ENCODE assay signal across 21 cellular contexts in genomic region chr6:28888097-28888496, GRCh38. TPM values are rescaled to one million over a fixed set of nuclear protein-coding genes. Genes with fewer than 3 reads are reported as not detected.
DNase-seq lines count a peak whose midpoint lies in the region; ATAC-seq, FAIRE-seq and TF ChIP-seq lines count a peak whose summit lies in the region.
"Had no signal": no experiment of that assay in that cellular context is flagged by ENCODE, and none has a peak within 500 bp of the region (broad histone marks: within the 10 kb centered on the region; RNA-seq: fewer than 3 reads in every experiment).

No MANE protein-coding gene starts in this region.

- no peak overlapping the region for H2AFZ ChIP-seq in HepG2 (ENCODE audit: low read length)
- peak overlapping the region; percentile 65; the same call in 1 of the 2 replicates for H2AFZ ChIP-seq in K562 (ENCODE audit: low read depth, low read length)

- TF ChIP-seq CTCF in HepG2 (CRISPR knock-in tag; IDR thresholded peaks at IDR 0.05) (no peak), right lobe of liver (IDR thresholded peaks at IDR 0.05) (no peak), K562 (IDR thresholded peaks at IDR 0.05 in 2 of 3, conservative IDR thresholded peaks at IDR 0.05 in 1 of 3; ENCODE audit: insufficient read depth in 2 of 3, low read depth in 1 of 3, low read length in 3 of 3) (no peak), sigmoid colon (IDR thresholded peaks at IDR 0.05) (no peak), Peyer's patch (IDR thresholded peaks at IDR 0.05) (no peak)

- TF ChIP-seq POLR2A in HepG2 (IDR thresholded peaks at IDR 0.05; ENCODE audit: insufficient read depth in 1 of 2, low read depth in 2 of 2, low read length in 2 of 2) (no peak), right lobe of liver (IDR thresholded peaks at IDR 0.05) (no peak), K562 (conservative IDR thresholded peaks at IDR 0.05) (no peak), sigmoid colon (IDR thresholded peaks at IDR 0.05) (no peak), Peyer's patch (IDR thresholded peaks at IDR 0.05) (no peak)

- intact Hi-C loops in HepG2 (cut with micrococcal nuclease; ENCODE audit: unreplicated experiment) (no loop called here), right lobe of liver (cut with DNase I) (no loop called here), K562 (cut with micrococcal nuclease) (no loop called here), sigmoid colon (cut with DNase I) (no loop called here)

- 54% methylated on average over 4 of the region's 4 CpGs for WGBS in HepG2 (ENCODE audit: low lambda C conversion rate)
- 88% methylated on average over 4 of the region's 4 CpGs for WGBS in right lobe of liver (ENCODE audit: insufficient coverage, low coverage, low lambda C conversion rate, missing lambda C conversion rate)
- 89% methylated on average over 4 of the region's 4 CpGs for WGBS in K562 (ENCODE audit: insufficient coverage, low coverage, missing lambda C conversion rate)
- WGBS in sigmoid colon, 2 donors: 96 to 98% methylated on average over 4 of the region's 4 CpGs

- H3K4me2 ChIP-seq in HepG2 (ENCODE audit: low read depth, low read length): no peak overlapping the region
- H3K4me2 ChIP-seq in K562 (ENCODE audit: insufficient read depth, low read length): no peak overlapping the region
- H3K4me2 ChIP-seq: A549; BLaER1 treated with 17β-estradiol and CSF1 and Interleukin-3, amounts not matched to agents 10 nM and 100 nM had no signal

- TF ChIP-seq RAD21 in HepG2 (CRISPR knock-in tag; IDR thresholded peaks at IDR 0.05): no peak
- TF ChIP-seq RAD21 in K562 (CRISPR knock-in tag; conservative IDR thresholded peaks at IDR 0.05 in 1 of 2, IDR thresholded peaks at IDR 0.05 in 1 of 2): no peak

- in situ Hi-C loops in HepG2 (cut with HindIII; ENCODE audit: extremely low pct_ligation_motif_present, low pct_unique_long_range_greater_than_20kb) (no loop called here), K562 (cut with MboI) (no loop called here)

- CTCF ChIA-PET in HepG2 (lab: Yijun Ruan, JAX; ENCODE audit: low intra/inter-chr PET ratio, low total read pairs): no interaction called here
- CTCF ChIA-PET in K562 (lab: Yijun Ruan, JAX; ENCODE audit: low intra/inter-chr PET ratio): no interaction called here

- H3K9me3 ChIP-seq in HepG2 (ENCODE audit: low read length) (no peaks in the 10 kb centered on the region), right lobe of liver (no peaks in the 10 kb centered on the region), K562 (replicated peaks; ENCODE audit: control insufficient read depth, insufficient read depth, low read depth, low read length) (peaks cover 16% of the 10 kb centered on the region), sigmoid colon (no peaks in the 10 kb centered on the region), Peyer's patch (no peaks in the 10 kb centered on the region)

- H3K4me3 ChIP-seq in HepG2 (replicated peaks in 1 of 3; ENCODE audit: insufficient read depth in 1 of 3, low read depth in 2 of 3, low read length in 3 of 3) (no peak overlapping the region), right lobe of liver (no peak overlapping the region), K562 (no peak overlapping the region), sigmoid colon (no peak overlapping the region), Peyer's patch (no peak overlapping the region)
- H3K4me3 ChIP-seq: A549; BLaER1 treated with 17β-estradiol and CSF1 and Interleukin-3, amounts not matched to agents 10 nM and 100 nM; GM12878 had no signal

- H3K4me1 ChIP-seq in HepG2 (ENCODE audit: insufficient read depth, low read length): peaks cover 20% of the 10 kb centered on the region
- H3K4me1 ChIP-seq in right lobe of liver: no peaks in the 10 kb centered on the region
- H3K4me1 ChIP-seq in K562 (replicated peaks in 1 of 2; ENCODE audit: control insufficient read depth in 2 of 2, insufficient read depth in 2 of 2, low read length in 2 of 2): peaks cover 5 to 8% of the 10 kb centered on the region in 2 experiments; a peak in 4 of 5 replicates
- no peaks in the 10 kb centered on the region for H3K4me1 ChIP-seq in sigmoid colon
- no peaks in the 10 kb centered on the region for H3K4me1 ChIP-seq in Peyer's patch
- H3K4me1 ChIP-seq: A549, Caco-2 had no signal

- no peak for TF ChIP-seq EP300 in HepG2 (IDR thresholded peaks at IDR 0.05; ENCODE audit: low read depth in 2 of 2, low read length in 2 of 2)
- no peak for TF ChIP-seq EP300 in HepG2 (CRISPR knock-in tag; IDR thresholded peaks at IDR 0.05; ENCODE audit: borderline replicate concordance)
- TF ChIP-seq EP300 in K562 (IDR thresholded peaks at IDR 0.05; ENCODE audit: low read length): no peak
- TF ChIP-seq EP300 in sigmoid colon (IDR thresholded peaks at IDR 0.05): no peak

- no peak for FAIRE-seq in HepG2 (lab: Jason Lieb, UNC)
- no peak for FAIRE-seq in K562 (lab: Jason Lieb, UNC)
- FAIRE-seq: A549, D721Med, G401.6, GM12878, GM12892, GM18507 had no signal

- BruUV-seq in HepG2 (replicated peaks; lab: Mats Ljungman, UMichigan) (no TSS peak), K562 (replicated peaks; lab: Mats Ljungman, UMichigan) (no TSS peak)

- no peaks in the 10 kb centered on the region for H4K20me1 ChIP-seq in HepG2 (ENCODE audit: insufficient read depth, low read length)
- no peaks in the 10 kb centered on the region for H4K20me1 ChIP-seq in K562 (replicated peaks; ENCODE audit: control insufficient read depth, insufficient read depth, low read length)
- H4K20me1 ChIP-seq: BLaER1 treated with 17β-estradiol and CSF1 and Interleukin-3, amounts not matched to agents 10 nM and 100 nM had no signal

- H3K27ac ChIP-seq in HepG2 (ENCODE audit: extremely low read length, insufficient read depth, low read length) (no peak overlapping the region), right lobe of liver (no peak overlapping the region), K562 (ENCODE audit: extremely low read depth, low read depth, low read length) (no peak overlapping the region), sigmoid colon (no peak overlapping the region), Peyer's patch (no peak overlapping the region)
- H3K27ac ChIP-seq: 22Rv1; A549; BLaER1 treated with 17β-estradiol and CSF1 and Interleukin-3, amounts not matched to agents 10 nM and 100 nM; C4-2B had no signal

- H3K79me2 ChIP-seq in HepG2 (ENCODE audit: insufficient read depth, low read length): no peaks in the 10 kb centered on the region
- no peaks in the 10 kb centered on the region for H3K79me2 ChIP-seq in K562 (ENCODE audit: control insufficient read depth, insufficient read depth, low read length)

- H3K9ac ChIP-seq in HepG2 (ENCODE audit: insufficient read depth, low read depth, low read length) (no peak overlapping the region), K562 (ENCODE audit: insufficient read depth in 1 of 2, low read depth in 2 of 2, low read length in 2 of 2) (no peak overlapping the region)
- H3K9ac ChIP-seq: BLaER1 treated with 17β-estradiol and CSF1 and Interleukin-3, amounts not matched to agents 10 nM and 100 nM had no signal

- ATAC-seq in HepG2: no peak
- ATAC-seq in right lobe of liver: no peak
- no peak for ATAC-seq in K562
- ATAC-seq: A549; CD8-positive, alpha-beta T cell; GM12878 had no signal

- H3K27me3 ChIP-seq in HepG2 (ENCODE audit: control insufficient read depth in 1 of 2, insufficient read depth in 2 of 2, low read length in 2 of 2) (no peaks in the 10 kb centered on the region; a peak in 1 of 5 replicates), right lobe of liver (no peaks in the 10 kb centered on the region), K562 (ENCODE audit: control insufficient read depth in 2 of 2, insufficient read depth in 2 of 2, low read length in 2 of 2) (no peaks in the 10 kb centered on the region), sigmoid colon (peaks cover 0 to 6% (median 4%) of the 10 kb centered on the region in 3 donors), Peyer's patch (no peaks in the 10 kb centered on the region)
- H3K27me3 ChIP-seq: BLaER1 treated with 17β-estradiol and CSF1 and Interleukin-3, amounts not matched to agents 10 nM and 100 nM had no signal

- H3K9me1 ChIP-seq in K562 (ENCODE audit: control insufficient read depth, insufficient read depth, low read length): no peaks in the 10 kb centered on the region

- no peak for DNase-seq in HepG2 (ENCODE audit: low spot score)
- DNase-seq in right lobe of liver: no peak
- DNase-seq in K562 (ENCODE audit: extremely low read depth in 1 of 4, low spot score in 3 of 4): no peak
- peak; percentile 17 for DNase-seq in sigmoid colon
- no peak for DNase-seq in Peyer's patch
- DNase-seq in GDM1 (lab: John Stamatoyannopoulos, UW): no peak
- DNase-seq: AML-193; Caco-2; Calu3; CD4-positive, alpha-beta T cell; CD8-positive, alpha-beta T cell; DMS79 treated with DMSO at 0.1 percent for 48 hours had no signal

- H3K36me3 ChIP-seq in HepG2 (replicated peaks in 1 of 2; ENCODE audit: control insufficient read depth in 1 of 2, insufficient read depth in 2 of 2, low read length in 2 of 2): no peaks in the 10 kb centered on the region
- H3K36me3 ChIP-seq in right lobe of liver: no peaks in the 10 kb centered on the region
- no peaks in the 10 kb centered on the region for H3K36me3 ChIP-seq in K562 (ENCODE audit: control insufficient read depth, insufficient read depth, low read length)
- no peaks in the 10 kb centered on the region for H3K36me3 ChIP-seq in sigmoid colon
- no peaks in the 10 kb centered on the region for H3K36me3 ChIP-seq in Peyer's patch
- H3K36me3 ChIP-seq: BLaER1 treated with 17β-estradiol and CSF1 and Interleukin-3, amounts not matched to agents 10 nM and 100 nM had no signal

- POLR2A ChIA-PET in HepG2 (lab: Yijun Ruan, JAX): interaction anchor here (1.4 kb wide), 1 partner anchor 10 kb away, joined by 5 read pairs; no protein-coding TSS in a partner anchor
- POLR2A ChIA-PET in K562 (lab: Yijun Ruan, JAX): interaction anchor here (0.6 to 2.7 kb wide), 6 partner anchors 8 to 254 kb away, joined by 3 to 10 read pairs (median 4); no protein-coding TSS in a partner anchor

RNA-seq across cellular contexts. Expression of gene TRIM27, which starts 35.7 kb away (rescaled TPM):
- 79.0 and 88.6 TPM in 2 replicates for total RNA-seq in HepG2 (2016; rRNA removed; fragmentation: Illumina TruSeq; extraction: Trizol)
- total RNA-seq in HepG2 (2016; cell fraction: cytosol; rRNA removed; fragmentation: Illumina TruSeq; extraction: Trizol; ENCODE audit: low read depth): 14.2 and 14.7 TPM in 2 replicates
- 82.1 and 84.2 TPM in 2 replicates for total RNA-seq in HepG2 (2016; cell fraction: insoluble cytoplasmic fraction; rRNA removed; fragmentation: Illumina TruSeq; extraction: Trizol)
- 35.6 and 36.2 TPM in 2 replicates for total RNA-seq in HepG2 (2016; cell fraction: membrane; rRNA removed; fragmentation: Illumina TruSeq; extraction: Trizol)
- total RNA-seq in HepG2 (2016; cell fraction: nucleus; rRNA removed; fragmentation: Illumina TruSeq; extraction: Trizol): 86.3 and 102 TPM in 2 replicates
- 108 and 112 TPM in 2 replicates for polyA plus RNA-seq in HepG2 (2011; rRNA removed)
- polyA plus RNA-seq in HepG2 (2011; cell fraction: cytosol; rRNA removed): 79.8 and 88.4 TPM in 2 replicates
- 158 and 172 TPM in 2 replicates for polyA plus RNA-seq in HepG2 (2011; cell fraction: nucleus; rRNA removed)
- polyA plus RNA-seq in HepG2 (2012): 57.6 and 68.7 TPM in 2 replicates
- 6.2 and 6.6 TPM in 2 replicates for polyA plus RNA-seq in HepG2 (2016; cell fraction: cytosol; fragmentation: Illumina TruSeq; extraction: Trizol; ENCODE audit: low read depth)
- polyA plus RNA-seq in HepG2 (2016; cell fraction: insoluble cytoplasmic fraction; fragmentation: Illumina TruSeq; extraction: Trizol; ENCODE audit: low read depth): 74.5 and 78.1 TPM in 2 replicates
- polyA plus RNA-seq in HepG2 (2016; cell fraction: membrane; fragmentation: Illumina TruSeq; extraction: Trizol; ENCODE audit: low read depth): 14.8 and 17.7 TPM in 2 replicates
- polyA plus RNA-seq in HepG2 (2016; cell fraction: nucleus; fragmentation: Illumina TruSeq; extraction: Trizol; ENCODE audit: insufficient read depth, low read depth): 88.3 and 97.6 TPM in 2 replicates
- polyA minus RNA-seq in HepG2 (2011; rRNA and poly(A)+ RNA removed; ENCODE audit: low replicate concordance): 155 and 156 TPM in 2 replicates
- 47.8 and 51.6 TPM in 2 replicates for polyA minus RNA-seq in HepG2 (2011; cell fraction: cytosol; rRNA and poly(A)+ RNA removed)
- polyA minus RNA-seq in HepG2 (2011; cell fraction: nucleus; rRNA and poly(A)+ RNA removed): 183 and 209 TPM in 2 replicates
- total RNA-seq in right lobe of liver: 10 to 100 TPM; 31.5 to 54.8 (median 36.7) TPM
- total RNA-seq in K562 (2011; cell fraction: chromatin; rRNA removed; ENCODE audit: low replicate concordance): 367 and 380 TPM in 2 replicates
- total RNA-seq in K562 (2011; cell fraction: nucleolus; rRNA removed): 219 and 229 TPM in 2 replicates
- 317 and 452 TPM in 2 replicates for total RNA-seq in K562 (2011; cell fraction: nucleoplasm; rRNA removed)
- total RNA-seq in K562 (2014; rRNA removed): 145 and 157 TPM in 2 replicates
- total RNA-seq in K562 (2014; rRNA removed; fragmentation: Illumina TruSeq; extraction: Trizol): 126 and 129 TPM in 2 replicates
- 141 and 156 TPM in 2 replicates for total RNA-seq in K562 (2015; rRNA removed; fragmentation: Illumina TruSeq; extraction: Trizol)
- total RNA-seq in K562 (2021): 122 and 127 TPM in 2 replicates
- polyA plus RNA-seq in K562 (2011; rRNA removed): 206 and 235 TPM in 2 replicates
- 186 and 195 TPM in 2 replicates for polyA plus RNA-seq in K562 (2011; cell fraction: cytosol; rRNA removed)
- 387 and 419 TPM in 2 replicates for polyA plus RNA-seq in K562 (2011; cell fraction: nucleus; rRNA removed)
- 101 and 114 TPM in 2 replicates for polyA plus RNA-seq in K562 (2012)
- 90.9 and 99.7 TPM in 2 replicates for polyA plus RNA-seq in K562 (2014; fragmentation: Illumina TruSeq; extraction: Trizol)
- polyA plus RNA-seq in K562 (2014; fragmentation: Nextera tagmentation; extraction: Ambion mirVana): 10 to 100 TPM; 37.7 to 49.6 TPM
- polyA plus RNA-seq in K562 (2014; rRNA removed): 118 TPM in 2 replicates
- polyA minus RNA-seq in K562 (2011; rRNA and poly(A)+ RNA removed): 250 and 288 TPM in 2 replicates
- 93.5 and 114 TPM in 2 replicates for polyA minus RNA-seq in K562 (2011; cell fraction: cytosol; rRNA and poly(A)+ RNA removed)
- polyA minus RNA-seq in K562 (2011; cell fraction: nucleus; rRNA and poly(A)+ RNA removed): 159 and 183 TPM in 2 replicates
- 10 to 100 TPM; 31.9 to 40.0 (median 36.1) TPM for total RNA-seq in sigmoid colon
- 10 to 100 TPM; 19.2 to 38.7 (median 27.6) TPM for polyA plus RNA-seq in sigmoid colon
- total RNA-seq in Peyer's patch: 10 to 100 TPM; 52.2 to 71.4 (median 64.2) TPM

Comparison
In these comparisons a context has a peak if more than half of its experiments do, and no peak if none do; other contexts are left out.
1. Of the 241 proteins assayed by ChIP-seq in both HepG2 and K562: peak only in HepG2: none; only in K562: none; in both: ZNF121; in neither: 240.